18 cellular contexts compared by ENCODE assay signal in genomic region chr3:8327739-8328138, GRCh38.
"Had no signal": no experiment of that assay in that cellular context is flagged by ENCODE, and none has a peak within 500 bp of the region (broad histone marks: within the 10 kb centered on the region; RNA-seq: fewer than 3 reads in every experiment).

No MANE protein-coding gene starts in this region.

- H3K4me1 ChIP-seq: breast epithelium, lower lobe of right lung, parathyroid adenoma, upper lobe of left lung had no signal

- ATAC-seq: activated CD4-positive, CD25-positive, alpha-beta regulatory T cell treated with anti-CD3 and anti-CD28 coated beads, Interleukin-2, amount 50 U/mL, for 24 hours; activated CD8-positive, alpha-beta T cell treated with anti-CD3 and anti-CD28 coated beads, Interleukin-2, amount 10 ng/mL, durations not matched to agents 7 days and 5 days; lower lobe of right lung; sciatic nerve; stimulated activated effector memory CD8-positive, alpha-beta T cell treated with anti-CD3 and anti-CD28 coated beads, Interleukin-12 subunit alpha, Interleukin-12 subunit beta, amount 100 ng/mL, for 72 hours had no signal

- H3K36me3 ChIP-seq: adrenal gland, breast epithelium, lower lobe of right lung, thoracic aorta, upper lobe of left lung had no signal

- DNase-seq: activated CD4-positive, alpha-beta T cell treated with anti-CD3 and anti-CD28 coated beads, Interleukin-2, amount 10 ng/mL, durations not matched to agents 7 days and 5 days; activated CD8-positive, alpha-beta T cell treated with anti-CD3 and anti-CD28 coated beads, Interleukin-2, amount 10 ng/mL, durations not matched to agents 7 days and 5 days; activated naive CD4-positive, alpha-beta T cell treated with anti-CD3 and anti-CD28 coated beads, Interleukin-2, amount 10 ng/mL, durations not matched to agents 7 days and 5 days; activated T-cell treated with anti-CD3 and anti-CD28 coated beads, Interleukin-2, amount 50 U/mL, for 24 hours; adrenal gland; cerebellar nuclear complex; cortex of kidney; hypothalamus; lower lobe of right lung; stimulated activated CD4-positive, alpha-beta T cell treated with anti-CD3 and anti-CD28 coated beads, Interleukin-4, amount 100 ng/mL, for 24 hours; T-helper 9 cell; upper lobe of left lung had no signal

- H3K27me3 ChIP-seq: adrenal gland, breast epithelium, upper lobe of left lung had no signal

- H3K9me3 ChIP-seq: adrenal gland, breast epithelium, lower lobe of right lung, thoracic aorta, upper lobe of left lung had no signal

- H3K9ac ChIP-seq: parathyroid adenoma had no signal

- H3K27ac ChIP-seq: adrenal gland, breast epithelium, lower lobe of right lung, parathyroid adenoma, thoracic aorta, upper lobe of left lung had no signal

- H3K4me3 ChIP-seq: adrenal gland, breast epithelium, lower lobe of right lung, thoracic aorta, upper lobe of left lung had no signal
